In genomic region chr14:69316449-69317391, GRCh38 we compare ENCODE assay signal across 10 cellular contexts. TPM values are rescaled to one million over a fixed set of nuclear protein-coding genes. Genes with fewer than 3 reads are reported as not detected.
DNase-seq lines count a peak whose midpoint lies in the region; ATAC-seq and TF ChIP-seq lines count a peak whose summit lies in the region.
"Had no signal": no experiment of that assay in that cellular context is flagged by ENCODE, and none has a peak within 500 bp of the region (broad histone marks: within the 10 kb centered on the region; RNA-seq: fewer than 3 reads in every experiment).

No MANE protein-coding gene starts in this region.

- H3K27ac ChIP-seq in SJCRH30 = no peak overlapping the region
- no peak overlapping the region for H3K27ac ChIP-seq in psoas muscle

- TF ChIP-seq CTCF in fibroblast of pulmonary artery (IDR thresholded peaks at IDR 0.05; ENCODE audit: low read length, missing control alignments) (no peak), psoas muscle (IDR thresholded peaks at IDR 0.05) (no peak)

- H3K4me3 ChIP-seq in SJCRH30 (no peak overlapping the region), fibroblast of pulmonary artery (replicated peaks; ENCODE audit: low read depth, low read length) (no peak overlapping the region), psoas muscle (no peak overlapping the region)

- H3K27me3 ChIP-seq in SJCRH30 = no peaks in the 10 kb centered on the region
- no peaks in the 10 kb centered on the region for H3K27me3 ChIP-seq in psoas muscle (ENCODE audit: insufficient read depth in 3 of 3, low read length in 2 of 3)

- ATAC-seq in psoas muscle (peak; percentile 86 to 95 (median 92)), HG02678 (IDR thresholded peaks at IDR 0.05; ENCODE audit: unreplicated experiment) (no peak), GM18870 (IDR thresholded peaks at IDR 0.05; ENCODE audit: unreplicated experiment) (no peak)

- 49 to 63% (median 55%) methylated on average over 7 of the region's 7 CpGs for whole genome bisulfite sequencing in psoas muscle, 3 donors

- H3K4me1 ChIP-seq in SJCRH30 (peaks cover 7% of the 10 kb centered on the region; the same call in 1 of the 2 replicates), psoas muscle (no peaks in the 10 kb centered on the region)

- DNase-seq in EL (peak; percentile 98), SJCRH30 (peak; percentile 32 to 34), fibroblast of pulmonary artery (ENCODE audit: low read depth) (peak; percentile 96), psoas muscle (peak; percentile 60 to 74), GDM1 (lab: John Stamatoyannopoulos, UW) (no peak), SKM-1 (lab: John Stamatoyannopoulos, UW; ENCODE audit: unreplicated experiment) (no peak)
- DNase-seq: activated naive CD8-positive, alpha-beta T cell treated with anti-CD3 and anti-CD28 coated beads for 36 hours; NCI-H1092 treated with DMSO at 0.1 percent for 48 hours had no signal

- H3K36me3 ChIP-seq in SJCRH30 (no peaks in the 10 kb centered on the region), psoas muscle (ENCODE audit: insufficient read depth in 1 of 2, low read depth in 1 of 2) (no peaks in the 10 kb centered on the region)

- H3K9me3 ChIP-seq in SJCRH30 (replicated peaks) = no peaks in the 10 kb centered on the region
- H3K9me3 ChIP-seq in psoas muscle = no peaks in the 10 kb centered on the region

- intact Hi-C loops in psoas muscle (cut with DNase I) = no loop called here

RNA-seq across cellular contexts. Expression of gene GALNT16, which starts 56.8 kb away (rescaled TPM):
- 6.8 and 8.6 TPM in 2 replicates for total RNA-seq in SJCRH30 (2014; rRNA removed; shearing (Covaris generic))
- total RNA-seq in psoas muscle = 1 to 10 TPM; 1.7 to 2.6 (median 2.4) TPM
- 1 to 10 TPM in 1 of 3 donors, under 1 TPM in 2; 0.83 to 1.4 (median 0.95) TPM for polyA plus RNA-seq in psoas muscle

Comparison
In these comparisons a context has a peak if more than half of its experiments do, and no peak if none do; other contexts are left out.
1. DNase-seq: peak in EL (single experiment), SJCRH30 (2 of 2), fibroblast of pulmonary artery (single experiment) and psoas muscle (2 of 2); none in GDM1 (single experiment) and SKM-1 (single experiment).
2. ATAC-seq: peak in psoas muscle (4 of 4); none in HG02678 (single experiment) and GM18870 (single experiment).